Comparison of ENCODE assay signal across 8 cellular contexts in the genomic region with DNA sequence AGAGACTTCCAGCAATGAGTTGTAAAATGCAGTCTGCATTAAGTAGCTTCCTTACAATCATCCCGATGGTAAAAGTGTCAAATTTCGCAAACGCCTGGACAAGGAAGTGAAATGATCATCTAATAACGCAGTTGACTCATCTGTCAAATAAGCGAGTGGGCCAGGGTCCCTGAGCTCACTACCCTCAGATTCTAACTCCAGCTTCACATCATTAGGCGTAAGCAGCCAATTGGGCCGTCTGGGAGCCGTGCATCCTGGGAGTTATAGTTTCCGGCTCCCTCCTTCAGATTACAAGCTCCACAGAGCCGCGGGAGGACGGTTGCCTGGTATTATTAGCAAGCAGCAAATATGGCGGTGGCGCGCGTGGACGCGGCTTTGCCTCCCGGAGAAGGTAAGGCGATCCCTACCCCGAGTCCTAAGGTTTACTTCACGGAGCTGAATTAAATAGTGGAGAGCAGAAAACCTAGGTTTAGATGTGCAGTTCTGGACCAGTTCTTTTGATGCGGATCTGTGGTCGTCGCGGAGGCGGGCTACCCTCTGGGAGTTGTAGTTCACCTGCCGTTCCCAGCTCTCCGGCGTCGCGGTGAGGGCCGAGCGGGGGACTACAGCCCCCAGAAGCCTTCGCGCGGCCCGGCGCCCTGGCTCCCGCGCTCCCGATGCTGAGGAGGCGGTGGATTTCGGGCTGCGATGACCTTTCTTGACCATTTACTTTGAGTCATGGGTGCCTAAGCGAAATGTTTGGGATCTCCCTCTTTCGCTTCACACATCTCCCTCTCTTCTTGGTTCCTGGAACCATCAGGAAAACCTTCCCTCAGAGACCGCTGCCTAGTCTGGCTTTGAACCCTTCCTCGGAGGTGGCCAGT. TPM values are rescaled to one million over a fixed set of nuclear protein-coding genes. Genes with fewer than 3 reads are reported as not detected.
DNase-seq lines count a peak whose midpoint lies in the region; ATAC-seq, FAIRE-seq and TF ChIP-seq lines count a peak whose summit lies in the region.

TSS of gene CEP97 (plus strand) at position 286 of the 863 bp plus-strand sequence. CDS start at position 349, 63 bp downstream.

- H3K27ac ChIP-seq in AG04450 (ENCODE audit: low read depth, low read length) = peak within 1 kb of the TSS; percentile 23

- peak within 1 kb of the TSS; percentile 92 for H3K4me3 ChIP-seq in AG04450 (ENCODE audit: low read depth, low read length)

- intact Hi-C loops in activated B cell treated with CpG ODN at 0.5 μM for 24 hours (cut with micrococcal nuclease) = loop anchor here (1.0 to 10.0 kb wide), 12 partner anchors 29 to 1680 kb away; partner anchors contain the start of genes NXPE3, PCNP, RPL24 and SENP7

- H3K4me1 Mint-ChIP-seq in activated B cell treated with CpG ODN at 0.5 μM for 24 hours = peaks cover 40% of the 10 kb centered on the region

- H3K9me3 Mint-ChIP-seq in activated B cell treated with CpG ODN at 0.5 μM for 24 hours = no peaks in the 10 kb centered on the region

- peak; percentile 58 for TF ChIP-seq POLR2A in GM18951 (IDR thresholded peaks at IDR 0.05; ENCODE audit: extremely low read depth, insufficient read depth, insufficient read length)

- H3K27ac Mint-ChIP-seq in activated B cell treated with CpG ODN at 0.5 μM for 24 hours = peak within 1 kb of the TSS; percentile 97

- peaks cover 19% of the 10 kb centered on the region for H3K36me3 Mint-ChIP-seq in activated B cell treated with CpG ODN at 0.5 μM for 24 hours (ENCODE audit: low read depth)

- CTCF ChIA-PET in AG04450 (lab: Charles Lee) = interaction anchor here (1.2 to 2.8 kb wide), 2 partner anchors 17 to 151 kb away, joined by 3 to 26 read pairs; partner anchors contain the start of gene PCNP
- CTCF ChIA-PET in activated B cell treated with CpG ODN at 0.5 μM for 24 hours (lab: Charles Lee) = interaction anchor here (0.9 to 1.4 kb wide), 4 partner anchors 48 to 505 kb away, joined by 3 to 4 read pairs (median 3); partner anchors contain the start of gene NXPE3

- ATAC-seq in HG03196 (IDR thresholded peaks at IDR 0.05; ENCODE audit: unreplicated experiment) = peak; percentile 92
- ATAC-seq in activated B cell treated with CpG ODN at 0.5 μM for 24 hours (ENCODE audit: low read depth) = peak; percentile 92

- POLR2A ChIA-PET in AG04450 (lab: Yijun Ruan, JAX) (interaction anchor here (0.5 to 1.8 kb wide), 5 partner anchors 38 to 125 kb away, joined by 3 to 5 read pairs (median 4); partner anchors contain the start of genes NFKBIZ, RPL24 and ZBTB11), activated B cell treated with CpG ODN at 0.5 μM for 24 hours (lab: Charles Lee) (interaction anchor here (0.5 to 2.6 kb wide), 11 partner anchors 9 to 500 kb away, joined by 3 to 30 read pairs (median 5); partner anchors contain the start of genes NFKBIZ, NXPE3, PCNP and RPL24)

- no peaks in the 10 kb centered on the region for H3K27me3 ChIP-seq in AG04450 (ENCODE audit: control insufficient read depth, insufficient read depth, low read length)

- no peaks in the 10 kb centered on the region for H3K9me3 ChIP-seq in AG04450 (ENCODE audit: control insufficient read depth, insufficient read depth, low read length)

- H3K4me3 Mint-ChIP-seq in activated B cell treated with CpG ODN at 0.5 μM for 24 hours = peak within 1 kb of the TSS; percentile 98

- DNase-seq in AG04450 (ENCODE audit: low read depth, low spot score) (peak; percentile 68), NCI-H345 (lab: John Stamatoyannopoulos, UW) (peak; percentile 91), activated B cell treated with CpG ODN at 0.5 μM for 24 hours (peak; percentile 78)
- peak; percentile 86 for DNase-seq in central memory CD4-positive, alpha-beta T cell
- peak; percentile 81 for DNase-seq in stimulated activated CD4-positive, alpha-beta T cell treated with anti-CD3 and anti-CD28 coated beads, Interleukin-12 subunit alpha, Interleukin-12 subunit beta, amount 100 ng/mL, for 4 hours

- no peaks in the 10 kb centered on the region for H3K27me3 Mint-ChIP-seq in activated B cell treated with CpG ODN at 0.5 μM for 24 hours

- in situ Hi-C loops in GM18951 (cut with MboI; ENCODE audit: low sequenced_read_pairs, unreplicated experiment) = no loop called here

- peak; percentile 95 for FAIRE-seq in islet of Langerhans (lab: Jason Lieb, UNC)

- TF ChIP-seq CTCF in AG04450 (IDR thresholded peaks at IDR 0.05; ENCODE audit: low read depth, low read length) (no peak), activated B cell treated with CpG ODN at 0.5 μM for 24 hours (IDR thresholded peaks at IDR 0.05) (no peak)

RNA-seq across cellular contexts. Expression of gene CEP97, which starts in this region (rescaled TPM):
- 2.4 TPM in 2 replicates for polyA plus RNA-seq in AG04450 (2011; rRNA removed)
- polyA minus RNA-seq in AG04450 (2011; rRNA and poly(A)+ RNA removed) = 3.5 and 5.8 TPM in 2 replicates
- total RNA-seq in activated B cell treated with CpG ODN at 0.5 μM for 24 hours = 7.3 and 7.9 TPM in 2 replicates

Comparison
In these comparisons a context has a peak if more than half of its experiments do, and no peak if none do; other contexts are left out.
1. Peak in every context shown above with its lines: DNase-seq, ATAC-seq, H3K4me3 ChIP-seq and H3K27ac ChIP-seq.